In genomic region chr7:25894902-25895791, GRCh38 we compare ENCODE assay signal across 8 cellular contexts.
A peak's percentile ranks its signal among the peaks of the same experiment; 100 is the strongest.
DNase-seq lines count a peak whose midpoint lies in the region; ATAC-seq lines count a peak whose summit lies in the region.

No MANE protein-coding gene starts in this region.

- peak overlapping the region; percentile 19 for H3K4me3 Mint-ChIP-seq in central memory CD8-positive, alpha-beta T cell

- DNase-seq in GDM1 (lab: John Stamatoyannopoulos, UW) = peak; percentile 67
- peak; percentile 51 for DNase-seq in H4 (ENCODE audit: low spot score)
- DNase-seq in M059J (ENCODE audit: low read depth) = peak; percentile 53
- DNase-seq in activated CD4-positive, CD25-positive, alpha-beta regulatory T cell treated with anti-CD3 and anti-CD28 coated beads, Interleukin-2, amount 50 U/mL, for 16 hours (ENCODE audit: low read depth, low spot score) = peak; percentile 22
- peak; percentile 35 to 41 for DNase-seq in central memory CD8-positive, alpha-beta T cell (ENCODE audit: low spot score in 2 of 2)
- peak; percentile 70 to 83 for DNase-seq in left colon
- peak; percentile 57 for DNase-seq in stimulated activated CD4-positive, alpha-beta T cell treated with anti-CD3 and anti-CD28 coated beads, Interleukin-4, amount 100 ng/mL, for 24 hours
- DNase-seq in HK-2 (ENCODE audit: unreplicated experiment) = no peak

- H3K36me3 Mint-ChIP-seq in central memory CD8-positive, alpha-beta T cell (ENCODE audit: insufficient read depth) = peaks cover 6% of the 10 kb centered on the region

- H3K27ac Mint-ChIP-seq in central memory CD8-positive, alpha-beta T cell (ENCODE audit: low read depth) = no peak overlapping the region

- peaks cover 27% of the 10 kb centered on the region for H3K4me1 Mint-ChIP-seq in central memory CD8-positive, alpha-beta T cell

- ATAC-seq in central memory CD8-positive, alpha-beta T cell (replicated peaks; ENCODE audit: extremely low read depth, poor library complexity, severe bottlenecking) = peak; percentile 50
- ATAC-seq in left colon = peak; percentile 75

- peaks cover 3% of the 10 kb centered on the region for H3K27me3 Mint-ChIP-seq in central memory CD8-positive, alpha-beta T cell

- intact Hi-C loops in left colon (cut with DNase I, micrococcal nuclease) = loop anchor here in 1 of 2 donors (5.0 to 10.0 kb wide), 2 partner anchors 167 to 770 kb away; no protein-coding TSS in a partner anchor

- no peaks in the 10 kb centered on the region for H3K9me3 Mint-ChIP-seq in central memory CD8-positive, alpha-beta T cell
